ENCODE assay signal across 1 cellular context in the genomic region with DNA sequence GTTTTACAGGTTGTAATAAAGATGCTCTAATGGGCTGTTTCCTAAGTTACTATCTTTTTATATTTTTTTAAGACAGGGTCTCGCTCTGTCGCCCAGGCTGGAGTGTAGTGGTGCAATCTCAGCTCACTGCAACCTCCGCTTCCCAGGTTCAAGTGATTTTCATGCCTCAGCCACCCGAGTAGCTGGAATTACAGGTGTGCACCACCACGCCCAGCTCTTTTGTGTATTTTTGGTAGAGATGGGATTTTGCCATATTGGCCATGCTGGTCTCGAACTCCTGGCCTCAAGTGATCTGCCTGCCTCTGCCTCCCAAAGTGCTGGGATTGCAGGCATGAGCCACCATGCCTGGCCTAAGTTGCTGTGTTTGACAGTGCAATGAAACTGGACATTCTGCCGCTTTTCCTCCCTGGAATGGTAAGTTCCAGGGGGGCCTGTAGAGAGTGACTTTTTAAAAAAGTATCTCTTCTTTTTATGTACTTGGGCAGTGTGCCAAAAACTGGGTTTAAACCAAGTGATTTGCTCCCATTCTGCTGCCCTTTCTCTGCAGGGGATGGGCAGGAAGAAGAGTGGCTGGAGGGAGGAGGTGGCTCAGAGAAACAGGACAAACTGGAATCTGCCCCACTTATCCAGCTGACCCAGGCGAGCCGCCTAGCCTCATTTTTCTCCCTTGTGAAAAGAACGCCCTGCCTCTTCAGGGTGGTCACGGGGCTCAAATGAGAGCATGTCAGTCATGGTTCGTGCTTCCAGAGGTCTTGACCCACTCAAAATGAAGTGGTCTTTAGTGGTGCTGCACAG.
TF ChIP-seq lines count a peak whose summit lies in the region.

No MANE protein-coding gene starts in this region.

TF ChIP-seq in H1, 55 proteins besides CTCF, POLR2A, EP300 and RAD21:
- TF ChIP-seq TBP (IDR thresholded peaks at IDR 0.05; ENCODE audit: low read depth, low read length) (no peak), CHD2 (IDR thresholded peaks at IDR 0.05; ENCODE audit: low read length) (no peak), SUZ12 (IDR thresholded peaks at IDR 0.05; ENCODE audit: low read length) (no peak), SAP30 (IDR thresholded peaks at IDR 0.05; ENCODE audit: insufficient read depth, insufficient replicate concordance, low read length) (no peak), SIX5 (IDR thresholded peaks at IDR 0.05; ENCODE audit: low read depth, low read length) (no peak), E2F6 (IDR thresholded peaks at IDR 0.05) (no peak), TCF12 (IDR thresholded peaks at IDR 0.05; ENCODE audit: low read depth, low read length) (no peak), HDAC2 (IDR thresholded peaks at IDR 0.05; ENCODE audit: borderline replicate concordance in 1 of 2, low read depth in 2 of 2, low read length in 2 of 2) (no peak), EGR1 (IDR thresholded peaks at IDR 0.05; ENCODE audit: borderline replicate concordance, low read depth, low read length) (no peak), BCL11A (IDR thresholded peaks at IDR 0.05; ENCODE audit: low read depth in 2 of 2, low read length in 2 of 2) (no peak), GABPA (IDR thresholded peaks at IDR 0.05; ENCODE audit: borderline replicate concordance, insufficient read depth, low read length) (no peak), SIN3A (conservative IDR thresholded peaks at IDR 0.05 in 1 of 2, IDR thresholded peaks at IDR 0.05 in 1 of 2; ENCODE audit: low read depth in 1 of 2, low read length in 2 of 2) (no peak)
